ENCODE assay signal across 1 cellular context in the genomic region with DNA sequence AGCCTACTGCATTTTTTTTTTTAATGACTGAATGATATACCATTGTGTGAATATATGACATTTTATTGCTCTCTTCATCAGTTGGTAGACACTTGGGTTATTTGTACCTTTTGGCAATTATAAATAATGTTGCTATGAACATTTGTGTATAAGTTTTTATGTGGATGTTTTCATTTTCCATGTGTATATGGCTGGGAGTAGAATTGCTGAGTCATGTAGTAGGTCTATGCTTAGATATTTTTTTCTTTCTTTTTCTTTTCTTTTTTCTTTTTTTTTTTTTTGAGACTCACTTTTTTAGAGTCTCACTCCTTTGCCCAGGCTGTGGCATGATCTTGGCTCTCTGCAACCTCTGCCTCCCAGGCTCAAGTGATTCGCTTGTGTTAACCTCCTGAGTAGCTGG.
TF ChIP-seq lines count a peak whose summit lies in the region.

No MANE protein-coding gene starts in this region.

TF ChIP-seq in K562, 482 proteins besides CTCF, POLR2A, EP300 and RAD21 (continued from another document):
- TF ChIP-seq, protein P1, sequence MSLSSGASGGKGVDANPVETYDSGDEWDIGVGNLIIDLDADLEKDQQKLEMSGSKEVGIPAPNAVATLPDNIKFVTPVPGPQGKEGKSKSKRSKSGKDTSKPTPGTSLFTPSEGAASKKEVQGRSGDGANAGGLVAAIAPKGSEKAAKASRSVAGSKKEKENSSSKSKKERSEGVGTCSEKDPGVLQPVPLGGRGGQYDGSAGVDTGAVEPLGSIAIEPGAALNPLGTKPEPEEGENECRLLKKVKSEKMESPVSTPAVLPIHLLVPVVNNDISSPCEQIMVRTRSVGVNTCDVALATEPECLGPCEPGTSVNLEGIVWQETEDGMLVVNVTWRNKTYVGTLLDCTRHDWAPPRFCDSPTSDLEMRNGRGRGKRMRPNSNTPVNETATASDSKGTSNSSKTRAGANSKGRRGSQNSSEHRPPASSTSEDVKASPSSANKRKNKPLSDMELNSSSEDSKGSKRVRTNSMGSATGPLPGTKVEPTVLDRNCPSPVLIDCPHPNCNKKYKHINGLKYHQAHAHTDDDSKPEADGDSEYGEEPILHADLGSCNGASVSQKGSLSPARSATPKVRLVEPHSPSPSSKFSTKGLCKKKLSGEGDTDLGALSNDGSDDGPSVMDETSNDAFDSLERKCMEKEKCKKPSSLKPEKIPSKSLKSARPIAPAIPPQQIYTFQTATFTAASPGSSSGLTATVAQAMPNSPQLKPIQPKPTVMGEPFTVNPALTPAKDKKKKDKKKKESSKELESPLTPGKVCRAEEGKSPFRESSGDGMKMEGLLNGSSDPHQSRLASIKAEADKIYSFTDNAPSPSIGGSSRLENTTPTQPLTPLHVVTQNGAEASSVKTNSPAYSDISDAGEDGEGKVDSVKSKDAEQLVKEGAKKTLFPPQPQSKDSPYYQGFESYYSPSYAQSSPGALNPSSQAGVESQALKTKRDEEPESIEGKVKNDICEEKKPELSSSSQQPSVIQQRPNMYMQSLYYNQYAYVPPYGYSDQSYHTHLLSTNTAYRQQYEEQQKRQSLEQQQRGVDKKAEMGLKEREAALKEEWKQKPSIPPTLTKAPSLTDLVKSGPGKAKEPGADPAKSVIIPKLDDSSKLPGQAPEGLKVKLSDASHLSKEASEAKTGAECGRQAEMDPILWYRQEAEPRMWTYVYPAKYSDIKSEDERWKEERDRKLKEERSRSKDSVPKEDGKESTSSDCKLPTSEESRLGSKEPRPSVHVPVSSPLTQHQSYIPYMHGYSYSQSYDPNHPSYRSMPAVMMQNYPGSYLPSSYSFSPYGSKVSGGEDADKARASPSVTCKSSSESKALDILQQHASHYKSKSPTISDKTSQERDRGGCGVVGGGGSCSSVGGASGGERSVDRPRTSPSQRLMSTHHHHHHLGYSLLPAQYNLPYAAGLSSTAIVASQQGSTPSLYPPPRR (CRISPR knock-in tag; IDR thresholded peaks at IDR 0.05; ENCODE audit: borderline replicate concordance) = no peak
- TF ChIP-seq BRF1 (IDR thresholded peaks at IDR 0.05; ENCODE audit: borderline replicate concordance, extremely low read depth, insufficient read length) = no peak
- TF ChIP-seq ARHGAP35 (IDR thresholded peaks at IDR 0.05; ENCODE audit: partially characterized antibody) = no peak
- TF ChIP-seq TRIM24 (IDR thresholded peaks at IDR 0.05) = 0 out of 4 replicates have a peak, but pooled peaks of 1 of the 2 experiments have one; percentile 20
- TF ChIP-seq TARDBP (IDR thresholded peaks at IDR 0.05) = no peak
